In the genomic region with DNA sequence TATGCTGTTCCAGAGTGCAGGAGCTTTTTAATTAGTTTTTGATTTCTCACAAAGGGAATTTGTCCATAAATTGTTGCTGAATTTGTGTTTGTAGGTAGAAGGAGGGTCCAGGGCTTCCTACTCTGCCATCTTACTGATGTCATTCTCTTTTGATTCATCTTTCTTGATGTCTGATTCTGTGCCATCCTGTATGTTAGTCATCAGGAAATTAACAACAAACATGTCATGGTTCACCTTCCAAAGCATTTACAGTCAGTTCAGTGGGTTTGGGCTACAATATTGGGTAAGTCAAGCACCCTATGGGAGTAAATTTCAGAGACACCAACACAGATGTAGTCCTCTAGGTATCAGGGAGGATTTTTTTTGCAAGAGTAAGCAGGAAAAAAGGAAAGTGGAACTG, we compare ENCODE assay signal across 34 cellular contexts.
DNase-seq lines count a peak whose midpoint lies in the region; ATAC-seq and TF ChIP-seq lines count a peak whose summit lies in the region.
"Had no signal": no experiment of that assay in that cellular context is flagged by ENCODE, and none has a peak within 500 bp of the region (broad histone marks: within the 10 kb centered on the region; RNA-seq: fewer than 3 reads in every experiment).

No MANE protein-coding gene starts in this region.

- TF ChIP-seq POLR2A in HCT116 (IDR thresholded peaks at IDR 0.05; ENCODE audit: borderline replicate concordance, extremely low read depth, insufficient read depth, insufficient read length): no peak

- H3K9me2 ChIP-seq in HCT116 (ENCODE audit: insufficient read depth): no peaks in the 10 kb centered on the region
- H3K9me2 ChIP-seq: SK-N-SH had no signal

- H3K27ac Mint-ChIP-seq in activated T-helper 17 cell treated with anti-CD3 and anti-CD28 coated beads, Interleukin-2, amount 50 U/mL, for 72 hours: no peak overlapping the region
- H3K27ac Mint-ChIP-seq in natural killer cell treated with Interleukin-12 subunit alpha and Interleukin-12 subunit beta and Interleukin-15 and Interleukin-18, amount 100 ng/mL, for 72 hours: no peak overlapping the region
- H3K27ac Mint-ChIP-seq: activated B cell treated with CpG ODN at 0.5 μM for 24 hours; activated CD4-positive, alpha-beta memory T cell treated with anti-CD3 and anti-CD28 coated beads, Interleukin-2, amount 10 ng/mL, durations not matched to agents 7 days and 5 days; activated naive CD4-positive, alpha-beta T cell treated with anti-CD3 and anti-CD28 coated beads, Interleukin-2, amount 50 U/mL, for 24 hours; activated T-helper 2 cell treated with anti-CD3 and anti-CD28 coated beads, Interferon-gamma antibody, Interleukin-2, Interleukin-4, amounts not matched to agents 10 μg/mL and 5 μg/mL and 100 μg/mL, durations not matched to agents 14 hours and 24 hours and 36 hours; effector memory CD8-positive, alpha-beta T cell; IgD-negative memory B cell; naive thymus-derived CD4-positive, alpha-beta T cell; T-helper 1 cell treated with Interleukin-12 subunit alpha and Interleukin-12 subunit beta and Interleukin-4 antibody, amounts not matched to agents 30 μg/mL and 1 μg/mL, for 36 hours had no signal

- ATAC-seq in HCT116: no peak
- ATAC-seq in activated T-helper 17 cell treated with anti-CD3 and anti-CD28 coated beads, Interleukin-2, amount 50 U/mL, for 72 hours (replicated peaks): peak; percentile 71
- no peak for ATAC-seq in natural killer cell treated with Interleukin-12 subunit alpha and Interleukin-12 subunit beta and Interleukin-15 and Interleukin-18, amount 100 ng/mL, for 72 hours
- ATAC-seq: effector memory CD8-positive, alpha-beta T cell; heart right ventricle; lower lobe of right lung; naive thymus-derived CD4-positive, alpha-beta T cell; psoas muscle; Right ventricle myocardium inferior had no signal

- H3K9me3 Mint-ChIP-seq in activated T-helper 17 cell treated with anti-CD3 and anti-CD28 coated beads, Interleukin-2, amount 50 U/mL, for 72 hours: peaks cover 30% of the 10 kb centered on the region
- H3K9me3 Mint-ChIP-seq in natural killer cell treated with Interleukin-12 subunit alpha and Interleukin-12 subunit beta and Interleukin-15 and Interleukin-18, amount 100 ng/mL, for 72 hours: peaks cover 17% of the 10 kb centered on the region

- H3K4me3 ChIP-seq in HCT116 (replicated peaks in 1 of 2; ENCODE audit: low read depth in 1 of 2, low read length in 2 of 2) (no peak overlapping the region), fibroblast of the aortic adventitia (ENCODE audit: low read depth, low read length) (no peak overlapping the region)
- H3K4me3 ChIP-seq: ascending aorta, BLaER1, esophagus muscularis mucosa, heart right ventricle, lower lobe of right lung, psoas muscle, sigmoid colon had no signal

- H3K4me1 ChIP-seq in HCT116 (ENCODE audit: control insufficient read depth in 1 of 2, insufficient read depth in 2 of 2, low read length in 2 of 2): peaks cover 0 to 15% of the 10 kb centered on the region in 2 experiments; a peak in 2 of 4 replicates
- H3K4me1 ChIP-seq: ascending aorta, esophagus muscularis mucosa, heart right ventricle, lower lobe of right lung, psoas muscle, sigmoid colon had no signal

- CTCF ChIA-PET in HCT116 (lab: Charles Lee): no interaction called here

- POLR2A ChIA-PET in HCT116 (lab: Charles Lee): interaction anchor here (1.1 kb wide), 1 partner anchor 14 kb away, joined by 3 read pairs; no protein-coding TSS in a partner anchor

- no peak for TF ChIP-seq RAD21 in HCT116 (IDR thresholded peaks at IDR 0.05; ENCODE audit: low read depth)

- no peak overlapping the region for H3K9ac ChIP-seq in HCT116 (ENCODE audit: low read length)
- H3K9ac ChIP-seq: BLaER1, SK-N-SH had no signal

- RAD21 ChIA-PET in HCT116 (lab: Charles Lee; ENCODE audit: low non-redundant PET in 1 of 2, low total read pairs in 2 of 2, uncharacterized antibody in 2 of 2, unreplicated experiment in 2 of 2): no interaction called here

- no peak overlapping the region for H3K4me3 Mint-ChIP-seq in activated T-helper 17 cell treated with anti-CD3 and anti-CD28 coated beads, Interleukin-2, amount 50 U/mL, for 72 hours
- H3K4me3 Mint-ChIP-seq in natural killer cell treated with Interleukin-12 subunit alpha and Interleukin-12 subunit beta and Interleukin-15 and Interleukin-18, amount 100 ng/mL, for 72 hours: no peak overlapping the region
- H3K4me3 Mint-ChIP-seq: activated B cell treated with CpG ODN at 0.5 μM for 24 hours; activated CD4-positive, alpha-beta memory T cell treated with anti-CD3 and anti-CD28 coated beads, Interleukin-2, amount 10 ng/mL, durations not matched to agents 7 days and 5 days; activated naive CD4-positive, alpha-beta T cell treated with anti-CD3 and anti-CD28 coated beads, Interleukin-2, amount 50 U/mL, for 24 hours; effector memory CD8-positive, alpha-beta T cell; IgD-negative memory B cell; naive thymus-derived CD4-positive, alpha-beta T cell; T-helper 1 cell treated with Interleukin-12 subunit alpha and Interleukin-12 subunit beta and Interleukin-4 antibody, amounts not matched to agents 30 μg/mL and 1 μg/mL, for 36 hours had no signal

- peaks cover 0 to 6% of the 10 kb centered on the region in 2 experiments; a peak in 1 of 4 replicates for H3K36me3 ChIP-seq in HCT116 (ENCODE audit: control insufficient read depth in 1 of 2, insufficient read depth in 2 of 2, low read length in 2 of 2)
- H3K36me3 ChIP-seq: ascending aorta, BLaER1, esophagus muscularis mucosa, heart right ventricle, lower lobe of right lung, sigmoid colon had no signal

- intact Hi-C loops in HCT116 (cut with micrococcal nuclease): no loop called here

- peaks cover 3 to 4% of the 10 kb centered on the region in 2 experiments; a peak in 2 of 4 replicates for H3K9me3 ChIP-seq in HCT116 (ENCODE audit: control insufficient read depth in 1 of 2, insufficient read depth in 1 of 2, low read depth in 1 of 2, low read length in 2 of 2)

- H3K4me1 Mint-ChIP-seq in activated T-helper 17 cell treated with anti-CD3 and anti-CD28 coated beads, Interleukin-2, amount 50 U/mL, for 72 hours: peaks cover 3% of the 10 kb centered on the region
- peaks cover 8 to 12% of the 10 kb centered on the region in 2 donors for H3K4me1 Mint-ChIP-seq in natural killer cell treated with Interleukin-12 subunit alpha and Interleukin-12 subunit beta and Interleukin-15 and Interleukin-18, amount 100 ng/mL, for 72 hours (ENCODE audit: low read depth in 2 of 2)
- H3K4me1 Mint-ChIP-seq: activated B cell treated with CpG ODN at 0.5 μM for 24 hours had no signal

- DNase-seq in EL (peak; percentile 25), HCT116 (ENCODE audit: low read depth, low spot score) (no peak), fibroblast of the aortic adventitia (ENCODE audit: low read depth) (peak; percentile 16), NK-92 (lab: John Stamatoyannopoulos, UW; ENCODE audit: unreplicated experiment) (no peak), cerebellum (ENCODE audit: low spot score) (no peak)
- no peak for DNase-seq in natural killer cell treated with Interleukin-12 subunit alpha and Interleukin-12 subunit beta and Interleukin-15 and Interleukin-18, amount 100 ng/mL, for 72 hours (ENCODE audit: low spot score)
- DNase-seq: activated B cell treated with CpG ODN at 0.5 μM for 24 hours; activated CD4-positive, alpha-beta memory T cell treated with anti-CD3 and anti-CD28 coated beads, Interleukin-2, amount 10 ng/mL, durations not matched to agents 7 days and 5 days; activated CD8-positive, alpha-beta memory T cell treated with anti-CD3 and anti-CD28 coated beads, Interleukin-2, amount 50 U/mL, for 48 hours; caudate nucleus; DMS153; effector memory CD8-positive, alpha-beta T cell; GF-D8; heart right ventricle; kidney; lower lobe of right lung; naive thymus-derived CD4-positive, alpha-beta T cell; NCI-H446 treated with DMSO at 0.1 percent for 48 hours; NCI-H774; nucleus accumbens; psoas muscle; sigmoid colon; SK-N-SH; stimulated activated CD4-positive, alpha-beta T cell treated with anti-CD3 and anti-CD28 coated beads, Interleukin-4, amount 100 ng/mL, for 1 hour; trophoblast cell had no signal

- no peaks in the 10 kb centered on the region for H3K27me3 Mint-ChIP-seq in activated T-helper 17 cell treated with anti-CD3 and anti-CD28 coated beads, Interleukin-2, amount 50 U/mL, for 72 hours
- H3K27me3 Mint-ChIP-seq in natural killer cell treated with Interleukin-12 subunit alpha and Interleukin-12 subunit beta and Interleukin-15 and Interleukin-18, amount 100 ng/mL, for 72 hours: no peaks in the 10 kb centered on the region
- H3K27me3 Mint-ChIP-seq: activated B cell treated with CpG ODN at 0.5 μM for 24 hours; activated CD4-positive, alpha-beta memory T cell treated with anti-CD3 and anti-CD28 coated beads, Interleukin-2, amount 10 ng/mL, durations not matched to agents 7 days and 5 days; activated naive CD4-positive, alpha-beta T cell treated with anti-CD3 and anti-CD28 coated beads, Interleukin-2, amount 50 U/mL, for 24 hours; effector memory CD8-positive, alpha-beta T cell; IgD-negative memory B cell; naive thymus-derived CD4-positive, alpha-beta T cell had no signal

- H3K79me2 ChIP-seq in HCT116 (ENCODE audit: insufficient read depth, low read length): 0 out of 2 replicates have a peak, but pooled peaks cover 3% of the 10 kb centered on the region

- no peak overlapping the region for H3K27ac ChIP-seq in HCT116 (ENCODE audit: low read depth, low read length)
- H3K27ac ChIP-seq: ascending aorta, BLaER1, esophagus muscularis mucosa, heart right ventricle, lower lobe of right lung, psoas muscle, sigmoid colon had no signal

- BruUV-seq in HCT116 (replicated peaks; lab: Mats Ljungman, UMichigan): no TSS peak

- no peaks in the 10 kb centered on the region for H4K20me1 ChIP-seq in HCT116 (ENCODE audit: insufficient read depth)
- H4K20me1 ChIP-seq: BLaER1 had no signal

- H2AFZ ChIP-seq in HCT116 (ENCODE audit: low read depth, low read length, poor library complexity, severe bottlenecking): no peak overlapping the region

- H3K27me3 ChIP-seq in HCT116 (ENCODE audit: insufficient read depth, low read length): no peaks in the 10 kb centered on the region
- H3K27me3 ChIP-seq: ascending aorta, BLaER1, esophagus muscularis mucosa, heart right ventricle, sigmoid colon had no signal

- TF ChIP-seq CTCF in HCT116 (IDR thresholded peaks at IDR 0.05 in 2 of 3, conservative IDR thresholded peaks at IDR 0.05 in 1 of 3; ENCODE audit: borderline replicate concordance in 1 of 3, insufficient read depth in 1 of 3, low read depth in 2 of 3, low read length in 2 of 3) (no peak), fibroblast of the aortic adventitia (IDR thresholded peaks at IDR 0.05; ENCODE audit: insufficient read depth, low read length) (no peak)

- H3K4me2 ChIP-seq in HCT116 (ENCODE audit: low read length): peak overlapping the region; percentile 19; the same call in 1 of the 2 replicates
- H3K4me2 ChIP-seq: BLaER1, SK-N-SH had no signal

- no peaks in the 10 kb centered on the region for H3K36me3 Mint-ChIP-seq in activated T-helper 17 cell treated with anti-CD3 and anti-CD28 coated beads, Interleukin-2, amount 50 U/mL, for 72 hours (ENCODE audit: low read depth)
- peaks cover 58% of the 10 kb centered on the region for H3K36me3 Mint-ChIP-seq in natural killer cell treated with Interleukin-12 subunit alpha and Interleukin-12 subunit beta and Interleukin-15 and Interleukin-18, amount 100 ng/mL, for 72 hours

TF ChIP-seq in HCT116, 20 proteins besides CTCF, POLR2A, EP300 and RAD21 (continues in another document):
- peak; percentile 30; the same call in 1 of the 2 replicates for TF ChIP-seq JUND (IDR thresholded peaks at IDR 0.05)

Comparison
In these comparisons a context has a peak if more than half of its experiments do, and no peak if none do; other contexts are left out.
1. DNase-seq: peak in EL (single experiment) and fibroblast of the aortic adventitia (single experiment); none in HCT116 (single experiment), NK-92 (single experiment), cerebellum (single experiment) and natural killer cell treated with Interleukin-12 subunit alpha and Interleukin-12 subunit beta and Interleukin-15 and Interleukin-18, amount 100 ng/mL, for 72 hours (single experiment).